Comparison of ENCODE assay signal across 9 cellular contexts in the genomic region with DNA sequence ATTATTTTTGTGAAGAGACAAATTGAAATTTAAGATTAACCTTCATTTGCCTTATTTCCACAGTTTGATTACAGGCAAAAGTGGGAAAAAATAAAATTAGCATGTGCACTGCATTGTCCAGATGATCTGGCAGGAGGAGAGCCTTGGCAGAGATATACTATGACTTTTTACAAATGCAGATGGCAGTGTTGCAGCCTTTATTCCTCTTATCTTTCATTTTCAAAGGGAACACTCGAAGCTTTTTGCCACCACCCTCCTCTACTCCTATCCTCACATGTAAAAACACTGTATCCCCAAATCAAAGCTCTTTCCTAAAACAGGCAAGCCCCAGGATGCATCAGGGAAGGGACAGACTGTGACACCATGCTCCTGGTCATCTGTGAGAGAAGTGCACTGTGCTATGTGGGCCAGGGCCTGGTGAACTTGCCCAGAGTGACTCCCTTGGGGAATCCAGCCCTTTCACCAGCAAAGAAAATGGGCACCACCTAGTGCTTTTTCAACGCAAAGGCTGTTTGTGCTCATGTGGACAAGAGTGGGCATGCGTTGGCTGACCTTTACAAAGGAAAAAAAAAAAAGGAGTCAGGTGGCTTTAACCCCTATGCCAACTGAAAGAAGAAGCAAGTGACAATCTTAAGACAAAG.
DNase-seq lines count a peak whose midpoint lies in the region; FAIRE-seq and TF ChIP-seq lines count a peak whose summit lies in the region.
"Had no signal": no experiment of that assay in that cellular context is flagged by ENCODE, and none has a peak within 500 bp of the region (broad histone marks: within the 10 kb centered on the region; RNA-seq: fewer than 3 reads in every experiment).

No MANE protein-coding gene starts in this region.

- TF ChIP-seq CTCF in AG04450 (IDR thresholded peaks at IDR 0.05; ENCODE audit: low read depth, low read length) (peak; percentile 70), sigmoid colon (IDR thresholded peaks at IDR 0.05) (peak; percentile 31 to 51 (median 38))

- H3K4me3 ChIP-seq in AG04450 (ENCODE audit: low read depth, low read length) = no peak overlapping the region; the same call in 1 of the 2 replicates
- no peak overlapping the region for H3K4me3 ChIP-seq in SJSA1
- no peak overlapping the region for H3K4me3 ChIP-seq in sigmoid colon

- POLR2A ChIA-PET in AG04450 (lab: Yijun Ruan, JAX) = no interaction called here

- H3K9me3 ChIP-seq in AG04450 (ENCODE audit: control insufficient read depth, insufficient read depth, low read length) = no peaks in the 10 kb centered on the region
- H3K9me3 ChIP-seq in SJSA1 (replicated peaks) = no peaks in the 10 kb centered on the region
- H3K9me3 ChIP-seq in sigmoid colon = no peaks in the 10 kb centered on the region

- H3K27ac ChIP-seq in AG04450 (ENCODE audit: low read depth, low read length) (no peak overlapping the region), SJSA1 (no peak overlapping the region), sigmoid colon (peak overlapping the region; percentile 7 to 77 (median 73))

- WGBS in sigmoid colon, 2 donors = 50 to 72% methylated on average over 3 of the region's 3 CpGs

- CTCF ChIA-PET in AG04450 (lab: Charles Lee) = interaction anchor here (0.6 to 1.3 kb wide), 12 partner anchors 69 to 1164 kb away, joined by 3 to 9 read pairs (median 3); no protein-coding TSS in a partner anchor

- no peaks in the 10 kb centered on the region for H3K27me3 ChIP-seq in AG04450 (ENCODE audit: control insufficient read depth, insufficient read depth, low read length)
- no peaks in the 10 kb centered on the region for H3K27me3 ChIP-seq in SJSA1 (replicated peaks)
- no peaks in the 10 kb centered on the region for H3K27me3 ChIP-seq in sigmoid colon

- H3K36me3 ChIP-seq in SJSA1 (no peaks in the 10 kb centered on the region), sigmoid colon (no peaks in the 10 kb centered on the region)

- FAIRE-seq in GM19239 (lab: Jason Lieb, UNC) = no peak
- FAIRE-seq: GM18507 had no signal

- TF ChIP-seq EP300 in sigmoid colon (IDR thresholded peaks at IDR 0.05) = no peak

- H3K4me1 ChIP-seq in SJSA1 (replicated peaks) (peaks cover 15% of the 10 kb centered on the region), sigmoid colon (peaks cover 0 to 65% (median 51%) of the 10 kb centered on the region in 4 donors)

- intact Hi-C loops in sigmoid colon (cut with DNase I) = loop anchor here (2.0 to 10.0 kb wide), 7 partner anchors 238 to 895 kb away; no protein-coding TSS in a partner anchor

- DNase-seq in AG04450 (ENCODE audit: low read depth, low spot score) (peak; percentile 42), HPDE6-E6E7 (ENCODE audit: extremely low spot score) (peak; percentile 63), SJSA1 (ENCODE audit: low read depth in 1 of 2, low spot score in 2 of 2) (peak; percentile 58 to 63), glomerular visceral epithelial cell (ENCODE audit: extremely low spot score) (peak; percentile 63), sigmoid colon (peak; percentile 81), GM19239 (ENCODE audit: insufficient read length, low spot score) (no peak), activated gamma-delta T cell treated with Interleukin-2 at 50 U/mL for 16 hours (no peak)
- DNase-seq in stimulated activated CD4-positive, alpha-beta T cell treated with anti-CD3 and anti-CD28 coated beads, Interleukin-2, amount 100 ng/mL, for 48 hours = no peak

- no peak for TF ChIP-seq POLR2A in sigmoid colon (IDR thresholded peaks at IDR 0.05)

Comparison
In these comparisons a context has a peak if more than half of its experiments do, and no peak if none do; other contexts are left out.
1. DNase-seq: peak in AG04450 (single experiment), HPDE6-E6E7 (single experiment), SJSA1 (2 of 2), glomerular visceral epithelial cell (single experiment) and sigmoid colon (single experiment); none in stimulated activated CD4-positive, alpha-beta T cell treated with anti-CD3 and anti-CD28 coated beads, Interleukin-2, amount 100 ng/mL, for 48 hours (0 of 2), GM19239 (single experiment) and activated gamma-delta T cell treated with Interleukin-2 at 50 U/mL for 16 hours (single experiment).
2. H3K27ac ChIP-seq: peak in sigmoid colon (4 of 4); none in AG04450 (single experiment) and SJSA1 (single experiment).